19 cellular contexts compared by ENCODE assay signal in the genomic region with DNA sequence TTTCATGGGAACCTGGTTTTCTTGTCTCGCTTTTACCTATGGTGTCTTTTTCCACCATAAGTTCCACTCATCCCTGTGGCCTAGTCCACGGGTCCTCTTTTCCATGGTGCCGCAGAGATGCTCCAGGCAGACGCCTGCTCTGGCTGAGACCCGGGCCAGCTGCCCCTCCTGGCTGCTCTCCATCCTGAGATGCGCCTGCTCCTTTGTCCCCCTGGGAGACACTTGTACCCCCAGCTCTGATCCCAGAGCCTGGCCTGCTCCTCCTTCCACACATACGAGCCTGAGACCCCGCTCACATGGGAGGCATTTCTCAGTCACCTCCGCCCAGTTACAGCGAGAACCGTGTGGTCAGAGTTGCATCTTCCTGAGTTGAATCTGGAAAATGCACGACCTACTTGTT.
"Had no signal": no experiment of that assay in that cellular context is flagged by ENCODE, and none has a peak within 500 bp of the region (broad histone marks: within the 10 kb centered on the region; RNA-seq: fewer than 3 reads in every experiment).

No MANE protein-coding gene starts in this region.

- H3K9me3 ChIP-seq: esophagus muscularis mucosa, pancreas, transverse colon had no signal

- H3K27me3 Mint-ChIP-seq: activated naive CD8-positive, alpha-beta T cell treated with anti-CD3 and anti-CD28 coated beads, Interleukin-2, amount 10 ng/mL, durations not matched to agents 7 days and 5 days; central memory CD8-positive, alpha-beta T cell; T-cell had no signal

- ATAC-seq: activated T-cell treated with anti-CD3 and anti-CD28 coated beads, Interleukin-2, amount 50 U/mL, for 72 hours; pancreas; T-cell had no signal

- H3K4me3 ChIP-seq: esophagus muscularis mucosa, pancreas, transverse colon had no signal

- H3K27me3 ChIP-seq: esophagus muscularis mucosa, pancreas, transverse colon had no signal

- H3K9me3 Mint-ChIP-seq: activated naive CD8-positive, alpha-beta T cell treated with anti-CD3 and anti-CD28 coated beads, Interleukin-2, amount 10 ng/mL, durations not matched to agents 7 days and 5 days; activated T-cell treated with anti-CD3 and anti-CD28 coated beads, Interleukin-2, amount 50 U/mL, for 72 hours; central memory CD8-positive, alpha-beta T cell; T-cell had no signal

- DNase-seq: activated CD4-positive, alpha-beta T cell treated with anti-CD3 and anti-CD28 coated beads for 1 hour; activated CD4-positive, alpha-beta T cell treated with anti-CD3 and anti-CD28 coated beads, Interleukin-2, amount 50 U/mL, for 4 hours; activated gamma-delta T cell treated with Interleukin-2 at 50 U/mL for 16 hours; activated naive CD8-positive, alpha-beta T cell treated with anti-CD3 and anti-CD28 coated beads, Interleukin-2, amount 10 ng/mL, durations not matched to agents 7 days and 5 days; activated T-cell treated with anti-CD3 and anti-CD28 coated beads, Interleukin-2, amount 50 U/mL, for 72 hours; cortex of kidney; effector CD4-positive, alpha-beta T cell; hypothalamus; kidney glomerular epithelial cell; pancreas; stimulated activated CD4-positive, alpha-beta T cell treated with anti-CD3 and anti-CD28 coated beads, Interleukin-15, amount 100 ng/mL, for 24 hours; stimulated activated CD4-positive, alpha-beta T cell treated with anti-CD3 and anti-CD28 coated beads, Interleukin-4, amount 100 ng/mL, for 1 hour; stimulated activated naive CD4-positive, alpha-beta T cell treated with Interleukin-2 at 50 U/mL for 16 hours; substantia nigra; T-cell; T1000; transverse colon had no signal

- H3K4me3 Mint-ChIP-seq: activated naive CD8-positive, alpha-beta T cell treated with anti-CD3 and anti-CD28 coated beads, Interleukin-2, amount 10 ng/mL, durations not matched to agents 7 days and 5 days; activated T-cell treated with anti-CD3 and anti-CD28 coated beads, Interleukin-2, amount 50 U/mL, for 72 hours; central memory CD8-positive, alpha-beta T cell; T-cell had no signal

- H3K27ac ChIP-seq: esophagus muscularis mucosa, pancreas, transverse colon had no signal

- H3K4me1 ChIP-seq: pancreas, transverse colon had no signal

- H3K27ac Mint-ChIP-seq: activated naive CD8-positive, alpha-beta T cell treated with anti-CD3 and anti-CD28 coated beads, Interleukin-2, amount 10 ng/mL, durations not matched to agents 7 days and 5 days; activated T-cell treated with anti-CD3 and anti-CD28 coated beads, Interleukin-2, amount 50 U/mL, for 72 hours; T-cell had no signal
